ENCODE assay signal across 25 cellular contexts in genomic region chr7:129751916-129752315, GRCh38.
"Had no signal": no experiment of that assay in that cellular context is flagged by ENCODE, and none has a peak within 500 bp of the region (broad histone marks: within the 10 kb centered on the region; RNA-seq: fewer than 3 reads in every experiment).

No MANE protein-coding gene starts in this region.

- H3K4me1 ChIP-seq: esophagus muscularis mucosa, vagina had no signal

- H3K4me1 Mint-ChIP-seq: T-cell had no signal

- DNase-seq: activated CD4-positive, alpha-beta T cell treated with anti-CD3 and anti-CD28 coated beads, Interleukin-2, amount 50 U/mL, for 1 hour; activated CD4-positive, CD25-positive, alpha-beta regulatory T cell treated with anti-CD3 and anti-CD28 coated beads, Interleukin-2, amount 50 U/mL, for 72 hours; activated CD8-positive, alpha-beta memory T cell treated with anti-CD3 and anti-CD28 coated beads, Interleukin-2, amount 50 U/mL, for 48 hours; activated gamma-delta T cell treated with Interleukin-2 at 50 U/mL for 16 hours; activated naive CD8-positive, alpha-beta T cell treated with anti-CD3 and anti-CD28 coated beads, Interleukin-2, amount 10 ng/mL, durations not matched to agents 7 days and 5 days; amniotic stem cell; dermis blood vessel endothelial cell; effector CD8-positive, alpha-beta T cell; gastrocnemius medialis; hypothalamus; mesenchymal stem cell; mucosa of descending colon; small intestine; stimulated activated CD4-positive, alpha-beta T cell treated with anti-CD3 and anti-CD28 coated beads, Interleukin-2, amount 100 ng/mL, for 24 hours; T-cell had no signal

- H3K4me3 ChIP-seq: esophagus muscularis mucosa, gastrocnemius medialis, mucosa of descending colon, thoracic aorta, vagina had no signal

- H3K27me3 ChIP-seq: esophagus muscularis mucosa, gastrocnemius medialis, vagina had no signal

- H3K27me3 Mint-ChIP-seq: activated naive CD8-positive, alpha-beta T cell treated with anti-CD3 and anti-CD28 coated beads, Interleukin-2, amount 10 ng/mL, durations not matched to agents 7 days and 5 days; stimulated activated memory B cell treated with anti-CD40 and anti-IgM and Interleukin-4, amounts not matched to agents 10 μg/mL and 1 μg/mL and 100 μg/mL, for 72 hours; T-cell; type B pancreatic cell had no signal

- H3K9me3 Mint-ChIP-seq: activated naive CD8-positive, alpha-beta T cell treated with anti-CD3 and anti-CD28 coated beads, Interleukin-2, amount 10 ng/mL, durations not matched to agents 7 days and 5 days; activated T-helper 1 cell treated with anti-CD3 and anti-CD28 coated beads, Interleukin-12 subunit alpha, Interleukin-12 subunit beta, Interleukin-2, Interleukin-4 antibody, amounts not matched to agents 30 ng/mL and 10 ng/mL and 1 ng/mL, durations not matched to agents 14 hours and 24 hours and 36 hours; neural crest cell; stimulated activated memory B cell treated with anti-CD40 and anti-IgM and Interleukin-4, amounts not matched to agents 10 μg/mL and 1 μg/mL and 100 μg/mL, for 72 hours; T-cell; T-helper 2 cell treated with Interferon-gamma antibody and Interleukin-4, amounts not matched to agents 5 μg/mL and 100 μg/mL, for 36 hours; type B pancreatic cell had no signal

- ATAC-seq: gastrocnemius medialis; mucosa of descending colon; sciatic nerve; stimulated activated memory B cell treated with anti-CD40 and anti-IgM and Interleukin-4, amounts not matched to agents 10 μg/mL and 1 μg/mL and 100 μg/mL, for 72 hours; T-cell had no signal

- H3K27ac Mint-ChIP-seq: activated naive CD8-positive, alpha-beta T cell treated with anti-CD3 and anti-CD28 coated beads, Interleukin-2, amount 10 ng/mL, durations not matched to agents 7 days and 5 days; activated T-helper 1 cell treated with anti-CD3 and anti-CD28 coated beads, Interleukin-12 subunit alpha, Interleukin-12 subunit beta, Interleukin-2, Interleukin-4 antibody, amounts not matched to agents 30 ng/mL and 10 ng/mL and 1 ng/mL, durations not matched to agents 14 hours and 24 hours and 36 hours; stimulated activated memory B cell treated with anti-CD40 and anti-IgM and Interleukin-4, amounts not matched to agents 10 μg/mL and 1 μg/mL and 100 μg/mL, for 72 hours; T-helper 2 cell treated with Interferon-gamma antibody and Interleukin-4, amounts not matched to agents 5 μg/mL and 100 μg/mL, for 36 hours; type B pancreatic cell had no signal

- H3K4me3 Mint-ChIP-seq: activated naive CD8-positive, alpha-beta T cell treated with anti-CD3 and anti-CD28 coated beads, Interleukin-2, amount 10 ng/mL, durations not matched to agents 7 days and 5 days; activated T-helper 1 cell treated with anti-CD3 and anti-CD28 coated beads, Interleukin-12 subunit alpha, Interleukin-12 subunit beta, Interleukin-2, Interleukin-4 antibody, amounts not matched to agents 30 ng/mL and 10 ng/mL and 1 ng/mL, durations not matched to agents 14 hours and 24 hours and 36 hours; neural crest cell; stimulated activated memory B cell treated with anti-CD40 and anti-IgM and Interleukin-4, amounts not matched to agents 10 μg/mL and 1 μg/mL and 100 μg/mL, for 72 hours; T-cell; T-helper 2 cell treated with Interferon-gamma antibody and Interleukin-4, amounts not matched to agents 5 μg/mL and 100 μg/mL, for 36 hours; type B pancreatic cell had no signal

- H3K9me3 ChIP-seq: esophagus muscularis mucosa, gastrocnemius medialis, mucosa of descending colon, thoracic aorta, vagina had no signal

- H3K27ac ChIP-seq: esophagus muscularis mucosa, gastrocnemius medialis, thoracic aorta, vagina, VCaP had no signal
